In genomic region chr18:79704631-79705030, GRCh38 we compare ENCODE assay signal across 1 cellular context.
TF ChIP-seq lines count a peak whose summit lies in the region.

No MANE protein-coding gene starts in this region.

TF ChIP-seq in WTC11, 78 proteins besides CTCF, POLR2A, EP300 and RAD21 (continued from another document):
- no peak for TF ChIP-seq STAT6 (CRISPR knock-in tag; conservative IDR thresholded peaks at IDR 0.05; ENCODE audit: low read depth)
- no peak for TF ChIP-seq EMX1 (CRISPR knock-in tag; IDR thresholded peaks at IDR 0.05)
- TF ChIP-seq ZNF281 (CRISPR knock-in tag; IDR thresholded peaks at IDR 0.05) = no peak
- no peak for TF ChIP-seq ZNF512 (CRISPR knock-in tag; IDR thresholded peaks at IDR 0.05; ENCODE audit: borderline replicate concordance)
- TF ChIP-seq ZNF232 (CRISPR knock-in tag; IDR thresholded peaks at IDR 0.05) = no peak
- TF ChIP-seq E2F5 (CRISPR knock-in tag; IDR thresholded peaks at IDR 0.05) = no peak
- no peak for TF ChIP-seq OVOL2 (CRISPR knock-in tag; IDR thresholded peaks at IDR 0.05; ENCODE audit: borderline replicate concordance)
- no peak for TF ChIP-seq ZNF121 (CRISPR knock-in tag; IDR thresholded peaks at IDR 0.05)
- TF ChIP-seq ATF3 (CRISPR knock-in tag; conservative IDR thresholded peaks at IDR 0.05) = no peak
